27 cellular contexts compared by ENCODE assay signal in genomic region chr1:84224905-84225304, GRCh38.
"Had no signal": no experiment of that assay in that cellular context is flagged by ENCODE, and none has a peak within 500 bp of the region (broad histone marks: within the 10 kb centered on the region; RNA-seq: fewer than 3 reads in every experiment).

No MANE protein-coding gene starts in this region.

- H3K27ac Mint-ChIP-seq: stimulated activated naive CD8-positive, alpha-beta T cell treated with anti-CD3 and anti-CD28 coated beads, Interleukin-15, Interleukin-2, amounts not matched to agents 100 ng/mL and 50 ng/mL, for 24 hours had no signal

- H3K36me3 ChIP-seq: colonic mucosa, left lung, prostate gland, suprapubic skin, upper lobe of right lung, uterus had no signal

- H3K9me3 ChIP-seq: colonic mucosa, prostate gland, upper lobe of right lung had no signal

- H3K4me3 Mint-ChIP-seq: natural killer cell; neural crest cell; stimulated activated naive B cell treated with anti-CD40 and anti-IgM and Interleukin-4, amounts not matched to agents 10 μg/mL and 1 μg/mL and 100 μg/mL, for 72 hours; stimulated activated naive CD8-positive, alpha-beta T cell treated with anti-CD3 and anti-CD28 coated beads, Interleukin-15, Interleukin-2, amounts not matched to agents 100 ng/mL and 50 ng/mL, for 24 hours had no signal

- ATAC-seq: left cardiac atrium; left lung; right cardiac atrium; stimulated activated naive B cell treated with anti-CD40 and anti-IgM and Interleukin-4, amounts not matched to agents 10 μg/mL and 1 μg/mL and 100 μg/mL, for 72 hours had no signal

- DNase-seq: colonic mucosa; dermis blood vessel endothelial cell; effector memory CD4-positive, alpha-beta T cell; erythroblast; esophagus squamous epithelium; foreskin melanocyte; glutamatergic neuron; heart right ventricle; hippocampal formation; left cardiac atrium; mesendoderm; midbrain; natural killer cell; nucleus accumbens; sigmoid colon; stimulated activated CD4-positive, alpha-beta T cell treated with anti-CD3 and anti-CD28 coated beads, Interleukin-2, amount 100 ng/mL, for 24 hours; stimulated activated CD4-positive, alpha-beta T cell treated with anti-CD3 and anti-CD28 coated beads, Interleukin-4, amount 100 ng/mL, for 4 hours; stimulated activated naive B cell treated with anti-CD40 and anti-IgM and Interleukin-4, amounts not matched to agents 10 μg/mL and 1 μg/mL and 100 μg/mL, for 72 hours; transverse colon; upper lobe of right lung; uterus had no signal

- H3K4me3 ChIP-seq: colonic mucosa, esophagus squamous epithelium, heart right ventricle, left lung, prostate gland, sigmoid colon, suprapubic skin, transverse colon, upper lobe of right lung, uterus had no signal

- H3K4me1 ChIP-seq: colonic mucosa, esophagus squamous epithelium, heart right ventricle, left lung, prostate gland, suprapubic skin, transverse colon, upper lobe of right lung, uterus had no signal

- H3K27me3 ChIP-seq: colonic mucosa, esophagus squamous epithelium, heart right ventricle, left lung, sigmoid colon, suprapubic skin, transverse colon, upper lobe of right lung, uterus had no signal

- H3K4me1 Mint-ChIP-seq: neural crest cell had no signal

- H3K27ac ChIP-seq: colonic mucosa, esophagus squamous epithelium, heart right ventricle, left lung, prostate gland, sigmoid colon, suprapubic skin, transverse colon, upper lobe of right lung, uterus had no signal

- H3K27me3 Mint-ChIP-seq: stimulated activated naive B cell treated with anti-CD40 and anti-IgM and Interleukin-4, amounts not matched to agents 10 μg/mL and 1 μg/mL and 100 μg/mL, for 72 hours; stimulated activated naive CD8-positive, alpha-beta T cell treated with anti-CD3 and anti-CD28 coated beads, Interleukin-15, Interleukin-2, amounts not matched to agents 100 ng/mL and 50 ng/mL, for 24 hours had no signal
